Comparison of ENCODE assay signal across 8 cellular contexts in genomic region chr2:240437861-240438809, GRCh38. TPM values are rescaled to one million over a fixed set of nuclear protein-coding genes. Genes with fewer than 3 reads are reported as not detected.
DNase-seq lines count a peak whose midpoint lies in the region; ATAC-seq and TF ChIP-seq lines count a peak whose summit lies in the region.

No MANE protein-coding gene starts in this region.

- intact Hi-C loops in activated CD8-positive, alpha-beta T cell treated with anti-CD3 and anti-CD28 coated beads for 36 hours (cut with micrococcal nuclease), result loop anchor here (2.0 kb wide), 1 partner anchor 205 kb away; no protein-coding TSS in a partner anchor

- no peak overlapping the region for H3K9ac ChIP-seq in mesendoderm (ENCODE audit: low read length)

- ATAC-seq in activated CD8-positive, alpha-beta T cell treated with anti-CD3 and anti-CD28 coated beads for 36 hours, result peak; percentile 49
- peak; percentile 34 for ATAC-seq in effector memory CD8-positive, alpha-beta T cell (replicated peaks)

- no peaks in the 10 kb centered on the region for H3K36me3 ChIP-seq in mesendoderm (ENCODE audit: control insufficient read depth, insufficient read depth, low read length)

- no peak overlapping the region for H3K4me2 ChIP-seq in mesendoderm (ENCODE audit: low read length)

- no peak overlapping the region for H4K8ac ChIP-seq in mesendoderm (ENCODE audit: low read depth, low read length)

- H3K9me3 Mint-ChIP-seq in activated CD8-positive, alpha-beta T cell treated with anti-CD3 and anti-CD28 coated beads for 36 hours, result no peaks in the 10 kb centered on the region
- H3K9me3 Mint-ChIP-seq in effector memory CD8-positive, alpha-beta T cell, result no peaks in the 10 kb centered on the region

- H3K27ac ChIP-seq in mesendoderm (ENCODE audit: low read depth, low read length), result no peak overlapping the region

- H2BK5ac ChIP-seq in mesendoderm (ENCODE audit: low read length), result no peak overlapping the region

- no peak overlapping the region for H3K4ac ChIP-seq in mesendoderm (ENCODE audit: low read depth, low read length)

- no peaks in the 10 kb centered on the region for H3K79me2 ChIP-seq in mesendoderm (ENCODE audit: control insufficient read depth, insufficient read depth, low read length)

- H2BK120ac ChIP-seq in mesendoderm (ENCODE audit: low read depth, low read length), result no peak overlapping the region

- H2AK5ac ChIP-seq in mesendoderm (ENCODE audit: low read length), result no peak overlapping the region

- no peak overlapping the region for H3K27ac Mint-ChIP-seq in activated CD8-positive, alpha-beta T cell treated with anti-CD3 and anti-CD28 coated beads for 36 hours
- H3K27ac Mint-ChIP-seq in effector memory CD8-positive, alpha-beta T cell, result peak overlapping the region in 1 of 2 donors; percentile 49

- no CpG with 5 or more reads among the region's 24 CpGs for WGBS in mesendoderm (ENCODE audit: extremely low coverage, insufficient coverage, low lambda C conversion rate)

- peak overlapping the region; percentile 42 for H3K56ac ChIP-seq in mesendoderm (ENCODE audit: low read length)

- H3K4me1 ChIP-seq in mesendoderm (ENCODE audit: control insufficient read depth, low read depth, low read length), result peaks cover 1% of the 10 kb centered on the region

- no peak overlapping the region for H3K4me3 Mint-ChIP-seq in activated CD8-positive, alpha-beta T cell treated with anti-CD3 and anti-CD28 coated beads for 36 hours
- peak overlapping the region in 1 of 2 donors; percentile 33 for H3K4me3 Mint-ChIP-seq in effector memory CD8-positive, alpha-beta T cell

- H3K27me3 ChIP-seq in mesendoderm (ENCODE audit: insufficient read depth, low read length, poor library complexity), result peaks cover 4% of the 10 kb centered on the region

- H3K4me1 Mint-ChIP-seq in activated CD8-positive, alpha-beta T cell treated with anti-CD3 and anti-CD28 coated beads for 36 hours (ENCODE audit: low read depth), result peaks cover 7% of the 10 kb centered on the region
- H3K4me1 Mint-ChIP-seq in effector memory CD8-positive, alpha-beta T cell (ENCODE audit: low read depth in 2 of 2), result peaks cover 4 to 11% of the 10 kb centered on the region in 2 donors

- H3K36me3 Mint-ChIP-seq in activated CD8-positive, alpha-beta T cell treated with anti-CD3 and anti-CD28 coated beads for 36 hours (ENCODE audit: low read depth), result no peaks in the 10 kb centered on the region
- peaks cover 8% of the 10 kb centered on the region for H3K36me3 Mint-ChIP-seq in effector memory CD8-positive, alpha-beta T cell (ENCODE audit: insufficient read depth)

- H3K23ac ChIP-seq in mesendoderm (ENCODE audit: low read length), result no peak overlapping the region

- CTCF ChIA-PET in activated CD8-positive, alpha-beta T cell treated with anti-CD3 and anti-CD28 coated beads for 36 hours (lab: Charles Lee), result interaction anchor here (0.9 to 1.7 kb wide), 3 partner anchors 205 to 288 kb away, joined by 3 to 5 read pairs (median 4); no protein-coding TSS in a partner anchor

- DNase-seq in SIG-M5 treated with dmso at 0.1 percent for 504 hours (lab: John Stamatoyannopoulos, UW; ENCODE audit: unreplicated experiment), result peak; percentile 47
- DNase-seq in SIG-M5 (lab: John Stamatoyannopoulos, UW), result no peak
- DNase-seq in NCI-H2227 treated with DMSO at 0.1 percent for 48 hours (lab: John Stamatoyannopoulos, UW), result peak; percentile 34
- DNase-seq in activated CD8-positive, alpha-beta T cell treated with anti-CD3 and anti-CD28 coated beads for 36 hours, result peak; percentile 72
- DNase-seq in effector memory CD8-positive, alpha-beta T cell, result peak; percentile 46 to 65 (median 59)
- DNase-seq in mesendoderm, result peak; percentile 66
- peak; percentile 23 to 48 for DNase-seq in stimulated activated CD8-positive, alpha-beta memory T cell treated with anti-CD3 and anti-CD28 coated beads, Interleukin-2, amount 100 ng/mL, for 1 hour (ENCODE audit: low read depth in 2 of 2)
- DNase-seq in NCI-H128 (lab: John Stamatoyannopoulos, UW; ENCODE audit: unreplicated experiment), result no peak

- H2BK15ac ChIP-seq in mesendoderm (replicated peaks; ENCODE audit: low read depth), result no peak overlapping the region

- peak; percentile 97 for TF ChIP-seq CTCF in activated CD8-positive, alpha-beta T cell treated with anti-CD3 and anti-CD28 coated beads for 36 hours (IDR thresholded peaks at IDR 0.05)

- POLR2A ChIA-PET in activated CD8-positive, alpha-beta T cell treated with anti-CD3 and anti-CD28 coated beads for 36 hours (lab: Charles Lee), result no interaction called here

- no peak overlapping the region for H3K4me3 ChIP-seq in mesendoderm (ENCODE audit: low read length)

- H4K5ac ChIP-seq in mesendoderm (ENCODE audit: low read length), result no peak overlapping the region

- H3K79me1 ChIP-seq in mesendoderm (ENCODE audit: low read length), result no peaks in the 10 kb centered on the region

- peaks cover 17% of the 10 kb centered on the region for H3K27me3 Mint-ChIP-seq in activated CD8-positive, alpha-beta T cell treated with anti-CD3 and anti-CD28 coated beads for 36 hours
- H3K27me3 Mint-ChIP-seq in effector memory CD8-positive, alpha-beta T cell, result peaks cover 12 to 31% of the 10 kb centered on the region in 2 donors

- no peak overlapping the region for H3K18ac ChIP-seq in mesendoderm (ENCODE audit: low read length)

RNA-seq across cellular contexts. Expression of gene GPC1, which starts 2.7 kb away (rescaled TPM):
- 1 to 10 TPM in 1 of 2 experiments, under 1 TPM in 1; 0.83 to 1.2 TPM for total RNA-seq in activated CD8-positive, alpha-beta T cell treated with anti-CD3 and anti-CD28 coated beads for 36 hours
- 13.5 TPM for polyA plus RNA-seq in mesendoderm (2013, experiment 1 of 2)
- polyA plus RNA-seq in mesendoderm (2013, experiment 2 of 2), result 14.4 TPM

Comparison
In these comparisons a context has a peak if more than half of its experiments do, and no peak if none do; other contexts are left out.
1. DNase-seq: peak in SIG-M5 treated with dmso at 0.1 percent for 504 hours (single experiment), NCI-H2227 treated with DMSO at 0.1 percent for 48 hours (single experiment), activated CD8-positive, alpha-beta T cell treated with anti-CD3 and anti-CD28 coated beads for 36 hours (single experiment), effector memory CD8-positive, alpha-beta T cell (3 of 3), mesendoderm (single experiment) and stimulated activated CD8-positive, alpha-beta memory T cell treated with anti-CD3 and anti-CD28 coated beads, Interleukin-2, amount 100 ng/mL, for 1 hour (2 of 2); none in SIG-M5 (single experiment) and NCI-H128 (single experiment).